ENCODE assay signal across 1 cellular context in genomic region chr11:62980133-62980760, GRCh38.
TF ChIP-seq lines count a peak whose summit lies in the region.

No MANE protein-coding gene starts in this region.

TF ChIP-seq in GM23338, 12 proteins besides CTCF, POLR2A, EP300 and RAD21 (continued from another document):
- no peak for TF ChIP-seq ZNF462 (CRISPR knock-in tag; IDR thresholded peaks at IDR 0.05)
- no peak for TF ChIP-seq CREB1 (CRISPR knock-in tag; IDR thresholded peaks at IDR 0.05; ENCODE audit: low read depth)
- no peak for TF ChIP-seq NANOG (IDR thresholded peaks at IDR 0.05; ENCODE audit: borderline replicate concordance)
- TF ChIP-seq POLR2AphosphoS5 (IDR thresholded peaks at IDR 0.05; ENCODE audit: low read depth) = no peak
- no peak for TF ChIP-seq ZNF331 (CRISPR knock-in tag; IDR thresholded peaks at IDR 0.05; ENCODE audit: low read depth)
- no peak for TF ChIP-seq ETS1 (IDR thresholded peaks at IDR 0.05)
